ENCODE assay signal across 1 cellular context in genomic region chr3:152436707-152437615, GRCh38.
TF ChIP-seq lines count a peak whose summit lies in the region.

No MANE protein-coding gene starts in this region.

TF ChIP-seq in K562, 482 proteins besides CTCF, POLR2A, EP300 and RAD21 (continued from another document and continues in another):
- TF ChIP-seq ZBTB34 (CRISPR knock-in tag; IDR thresholded peaks at IDR 0.05) = no peak
- no peak for TF ChIP-seq HMG20B (CRISPR knock-in tag; IDR thresholded peaks at IDR 0.05)
- peak; percentile 56 for TF ChIP-seq CBFA2T3 (IDR thresholded peaks at IDR 0.05)
- no peak for TF ChIP-seq TSC22D4 (tag; IDR thresholded peaks at IDR 0.05)
- no peak for TF ChIP-seq MCM3 (IDR thresholded peaks at IDR 0.05)
- no peak for TF ChIP-seq HMGN3 (IDR thresholded peaks at IDR 0.05; ENCODE audit: borderline replicate concordance, extremely low read depth, insufficient read length, low read depth, low read length)
- TF ChIP-seq HDAC2 (IDR thresholded peaks at IDR 0.05) = peak; percentile 36; the same call in 1 of the 2 replicates
- TF ChIP-seq ELF4 (CRISPR knock-in tag; IDR thresholded peaks at IDR 0.05) = no peak
- TF ChIP-seq, protein P1, sequence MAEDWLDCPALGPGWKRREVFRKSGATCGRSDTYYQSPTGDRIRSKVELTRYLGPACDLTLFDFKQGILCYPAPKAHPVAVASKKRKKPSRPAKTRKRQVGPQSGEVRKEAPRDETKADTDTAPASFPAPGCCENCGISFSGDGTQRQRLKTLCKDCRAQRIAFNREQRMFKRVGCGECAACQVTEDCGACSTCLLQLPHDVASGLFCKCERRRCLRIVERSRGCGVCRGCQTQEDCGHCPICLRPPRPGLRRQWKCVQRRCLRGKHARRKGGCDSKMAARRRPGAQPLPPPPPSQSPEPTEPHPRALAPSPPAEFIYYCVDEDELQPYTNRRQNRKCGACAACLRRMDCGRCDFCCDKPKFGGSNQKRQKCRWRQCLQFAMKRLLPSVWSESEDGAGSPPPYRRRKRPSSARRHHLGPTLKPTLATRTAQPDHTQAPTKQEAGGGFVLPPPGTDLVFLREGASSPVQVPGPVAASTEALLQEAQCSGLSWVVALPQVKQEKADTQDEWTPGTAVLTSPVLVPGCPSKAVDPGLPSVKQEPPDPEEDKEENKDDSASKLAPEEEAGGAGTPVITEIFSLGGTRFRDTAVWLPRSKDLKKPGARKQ (CRISPR knock-in tag; IDR thresholded peaks at IDR 0.05) = 0 out of 2 replicates have a peak, but pooled peaks have one; percentile 63
- no peak for TF ChIP-seq ZNF57 (CRISPR knock-in tag; IDR thresholded peaks at IDR 0.05)
- TF ChIP-seq RBFOX2 (IDR thresholded peaks at IDR 0.05; ENCODE audit: low read depth, low read length) = no peak
- TF ChIP-seq ZNF740 (CRISPR knock-in tag; IDR thresholded peaks at IDR 0.05) = no peak
- no peak for TF ChIP-seq ZNF740 (tag; IDR thresholded peaks at IDR 0.05)
- TF ChIP-seq ETV6 (IDR thresholded peaks at IDR 0.05; ENCODE audit: borderline replicate concordance in 1 of 2, low read depth in 2 of 2, low read length in 1 of 2) = 0 out of 4 replicates have a peak, but pooled peaks of 1 of the 2 experiments have one; percentile 56
- no peak for TF ChIP-seq ETV6 (CRISPR knock-in tag; IDR thresholded peaks at IDR 0.05; ENCODE audit: borderline replicate concordance)
- TF ChIP-seq ZBTB12 (CRISPR knock-in tag; IDR thresholded peaks at IDR 0.05) = no peak
- no peak for TF ChIP-seq ZNF507 (tag; conservative IDR thresholded peaks at IDR 0.05)
- TF ChIP-seq TAF1 (IDR thresholded peaks at IDR 0.05; ENCODE audit: control insufficient read depth, extremely low read depth, insufficient read depth, low read length, severe bottlenecking) = no peak
- TF ChIP-seq HDAC8 (tag; IDR thresholded peaks at IDR 0.05) = no peak
- TF ChIP-seq NFE2 (IDR thresholded peaks at IDR 0.05; ENCODE audit: low read depth) = no peak; the same call in 1 of the 2 replicates
- TF ChIP-seq SMARCA4 (IDR thresholded peaks at IDR 0.05) = peak; percentile 47; the same call in 1 of the 2 replicates
- no peak for TF ChIP-seq IFI16 (CRISPR knock-in tag; IDR thresholded peaks at IDR 0.05)
- TF ChIP-seq PCBP1 (IDR thresholded peaks at IDR 0.05; ENCODE audit: low read depth, low read length, poor library complexity, severe bottlenecking) = no peak
- TF ChIP-seq XRCC3 (IDR thresholded peaks at IDR 0.05) = no peak
- TF ChIP-seq, protein P2, sequence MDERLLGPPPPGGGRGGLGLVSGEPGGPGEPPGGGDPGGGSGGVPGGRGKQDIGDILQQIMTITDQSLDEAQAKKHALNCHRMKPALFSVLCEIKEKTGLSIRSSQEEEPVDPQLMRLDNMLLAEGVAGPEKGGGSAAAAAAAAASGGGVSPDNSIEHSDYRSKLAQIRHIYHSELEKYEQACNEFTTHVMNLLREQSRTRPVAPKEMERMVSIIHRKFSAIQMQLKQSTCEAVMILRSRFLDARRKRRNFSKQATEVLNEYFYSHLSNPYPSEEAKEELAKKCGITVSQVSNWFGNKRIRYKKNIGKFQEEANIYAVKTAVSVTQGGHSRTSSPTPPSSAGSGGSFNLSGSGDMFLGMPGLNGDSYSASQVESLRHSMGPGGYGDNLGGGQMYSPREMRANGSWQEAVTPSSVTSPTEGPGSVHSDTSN (CRISPR knock-in tag; IDR thresholded peaks at IDR 0.05; ENCODE audit: low read depth) = no peak
- TF ChIP-seq, protein P2 (tag; conservative IDR thresholded peaks at IDR 0.05; ENCODE audit: low read depth) = no peak
- TF ChIP-seq ZNF224 (CRISPR knock-in tag; IDR thresholded peaks at IDR 0.05) = no peak
- no peak for TF ChIP-seq SMAD2 (IDR thresholded peaks at IDR 0.05; ENCODE audit: low read depth, low read length)
- TF ChIP-seq MED1 (CRISPR knock-in tag; IDR thresholded peaks at IDR 0.05; ENCODE audit: borderline replicate concordance) = no peak
- no peak; the same call in 1 of the 2 replicates for TF ChIP-seq FOSL1 (tag; conservative IDR thresholded peaks at IDR 0.05)
- TF ChIP-seq RUNX1 (IDR thresholded peaks at IDR 0.05; ENCODE audit: low read depth) = no peak
- no peak for TF ChIP-seq ZNF282 (CRISPR knock-in tag; IDR thresholded peaks at IDR 0.05)
- no peak for TF ChIP-seq POLR2AphosphoS2 (IDR thresholded peaks at IDR 0.05; ENCODE audit: low read length)
- no peak for TF ChIP-seq SIRT6 (IDR thresholded peaks at IDR 0.05; ENCODE audit: low read depth, low read length)
- no peak for TF ChIP-seq ZBTB1 (CRISPR knock-in tag; IDR thresholded peaks at IDR 0.05; ENCODE audit: borderline replicate concordance, low read depth)
- no peak for TF ChIP-seq MYC (IDR thresholded peaks at IDR 0.05; ENCODE audit: low read depth, low read length)
- TF ChIP-seq MYC (CRISPR knock-in tag; IDR thresholded peaks at IDR 0.05; ENCODE audit: borderline replicate concordance, low read depth) = no peak
- no peak for TF ChIP-seq ZMIZ1 (IDR thresholded peaks at IDR 0.05; ENCODE audit: low read depth in 2 of 2, low read length in 2 of 2)
- TF ChIP-seq ZNF134 (CRISPR knock-in tag; conservative IDR thresholded peaks at IDR 0.05) = no peak
- TF ChIP-seq RFX5 (IDR thresholded peaks at IDR 0.05; ENCODE audit: low read depth, low read length) = no peak
- TF ChIP-seq, protein P3, sequence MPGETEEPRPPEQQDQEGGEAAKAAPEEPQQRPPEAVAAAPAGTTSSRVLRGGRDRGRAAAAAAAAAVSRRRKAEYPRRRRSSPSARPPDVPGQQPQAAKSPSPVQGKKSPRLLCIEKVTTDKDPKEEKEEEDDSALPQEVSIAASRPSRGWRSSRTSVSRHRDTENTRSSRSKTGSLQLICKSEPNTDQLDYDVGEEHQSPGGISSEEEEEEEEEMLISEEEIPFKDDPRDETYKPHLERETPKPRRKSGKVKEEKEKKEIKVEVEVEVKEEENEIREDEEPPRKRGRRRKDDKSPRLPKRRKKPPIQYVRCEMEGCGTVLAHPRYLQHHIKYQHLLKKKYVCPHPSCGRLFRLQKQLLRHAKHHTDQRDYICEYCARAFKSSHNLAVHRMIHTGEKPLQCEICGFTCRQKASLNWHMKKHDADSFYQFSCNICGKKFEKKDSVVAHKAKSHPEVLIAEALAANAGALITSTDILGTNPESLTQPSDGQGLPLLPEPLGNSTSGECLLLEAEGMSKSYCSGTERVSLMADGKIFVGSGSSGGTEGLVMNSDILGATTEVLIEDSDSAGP (CRISPR knock-in tag; IDR thresholded peaks at IDR 0.05) = no peak
- no peak for TF ChIP-seq CHD2 (IDR thresholded peaks at IDR 0.05; ENCODE audit: low read depth, low read length)
- no peak for TF ChIP-seq ZNF778 (CRISPR knock-in tag; IDR thresholded peaks at IDR 0.05)
- TF ChIP-seq HSF4 (CRISPR knock-in tag; IDR thresholded peaks at IDR 0.05; ENCODE audit: borderline replicate concordance) = no peak
- TF ChIP-seq MBD2 (IDR thresholded peaks at IDR 0.05; ENCODE audit: borderline replicate concordance, low read depth) = no peak
- peak; percentile 20; the same call in 1 of the 2 replicates for TF ChIP-seq TEAD4 (IDR thresholded peaks at IDR 0.05; ENCODE audit: low read length)
- TF ChIP-seq TEAD4 (CRISPR knock-in tag; IDR thresholded peaks at IDR 0.05; ENCODE audit: borderline replicate concordance) = no peak
- no peak for TF ChIP-seq NCOA2 (IDR thresholded peaks at IDR 0.05; ENCODE audit: partially characterized antibody in 2 of 2)
- no peak for TF ChIP-seq ETS1 (conservative IDR thresholded peaks at IDR 0.05; ENCODE audit: control insufficient read depth, low read depth, low read length)
- TF ChIP-seq, protein P4, sequence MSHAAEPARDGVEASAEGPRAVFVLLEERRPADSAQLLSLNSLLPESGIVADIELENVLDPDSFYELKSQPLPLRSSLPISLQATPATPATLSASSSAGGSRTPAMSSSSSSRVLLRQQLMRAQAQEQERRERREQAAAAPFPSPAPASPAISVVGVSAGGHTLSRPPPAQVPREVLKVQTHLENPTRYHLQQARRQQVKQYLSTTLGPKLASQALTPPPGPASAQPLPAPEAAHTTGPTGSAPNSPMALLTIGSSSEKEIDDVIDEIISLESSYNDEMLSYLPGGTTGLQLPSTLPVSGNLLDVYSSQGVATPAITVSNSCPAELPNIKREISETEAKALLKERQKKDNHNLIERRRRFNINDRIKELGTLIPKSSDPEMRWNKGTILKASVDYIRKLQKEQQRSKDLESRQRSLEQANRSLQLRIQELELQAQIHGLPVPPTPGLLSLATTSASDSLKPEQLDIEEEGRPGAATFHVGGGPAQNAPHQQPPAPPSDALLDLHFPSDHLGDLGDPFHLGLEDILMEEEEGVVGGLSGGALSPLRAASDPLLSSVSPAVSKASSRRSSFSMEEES (CRISPR knock-in tag; IDR thresholded peaks at IDR 0.05) = no peak
- TF ChIP-seq ERF (CRISPR knock-in tag; IDR thresholded peaks at IDR 0.05) = no peak
- TF ChIP-seq ZBTB9 (CRISPR knock-in tag; IDR thresholded peaks at IDR 0.05) = no peak
